Comparison of ENCODE assay signal across 1 cellular context in genomic region chr7:158649279-158649678, GRCh38.
A peak's percentile ranks its signal among the peaks of the same experiment; 100 is the strongest.
TF ChIP-seq lines count a peak whose summit lies in the region.

No MANE protein-coding gene starts in this region.

TF ChIP-seq in SK-N-SH, 30 proteins besides CTCF, POLR2A, EP300 and RAD21 (continued from another document):
- TF ChIP-seq, protein P1, sequence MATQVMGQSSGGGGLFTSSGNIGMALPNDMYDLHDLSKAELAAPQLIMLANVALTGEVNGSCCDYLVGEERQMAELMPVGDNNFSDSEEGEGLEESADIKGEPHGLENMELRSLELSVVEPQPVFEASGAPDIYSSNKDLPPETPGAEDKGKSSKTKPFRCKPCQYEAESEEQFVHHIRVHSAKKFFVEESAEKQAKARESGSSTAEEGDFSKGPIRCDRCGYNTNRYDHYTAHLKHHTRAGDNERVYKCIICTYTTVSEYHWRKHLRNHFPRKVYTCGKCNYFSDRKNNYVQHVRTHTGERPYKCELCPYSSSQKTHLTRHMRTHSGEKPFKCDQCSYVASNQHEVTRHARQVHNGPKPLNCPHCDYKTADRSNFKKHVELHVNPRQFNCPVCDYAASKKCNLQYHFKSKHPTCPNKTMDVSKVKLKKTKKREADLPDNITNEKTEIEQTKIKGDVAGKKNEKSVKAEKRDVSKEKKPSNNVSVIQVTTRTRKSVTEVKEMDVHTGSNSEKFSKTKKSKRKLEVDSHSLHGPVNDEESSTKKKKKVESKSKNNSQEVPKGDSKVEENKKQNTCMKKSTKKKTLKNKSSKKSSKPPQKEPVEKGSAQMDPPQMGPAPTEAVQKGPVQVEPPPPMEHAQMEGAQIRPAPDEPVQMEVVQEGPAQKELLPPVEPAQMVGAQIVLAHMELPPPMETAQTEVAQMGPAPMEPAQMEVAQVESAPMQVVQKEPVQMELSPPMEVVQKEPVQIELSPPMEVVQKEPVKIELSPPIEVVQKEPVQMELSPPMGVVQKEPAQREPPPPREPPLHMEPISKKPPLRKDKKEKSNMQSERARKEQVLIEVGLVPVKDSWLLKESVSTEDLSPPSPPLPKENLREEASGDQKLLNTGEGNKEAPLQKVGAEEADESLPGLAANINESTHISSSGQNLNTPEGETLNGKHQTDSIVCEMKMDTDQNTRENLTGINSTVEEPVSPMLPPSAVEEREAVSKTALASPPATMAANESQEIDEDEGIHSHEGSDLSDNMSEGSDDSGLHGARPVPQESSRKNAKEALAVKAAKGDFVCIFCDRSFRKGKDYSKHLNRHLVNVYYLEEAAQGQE (IDR thresholded peaks at IDR 0.05; ENCODE audit: low read depth, low read length) = no peak
- TF ChIP-seq ELF1 (IDR thresholded peaks at IDR 0.05) (no peak), CHD2 (IDR thresholded peaks at IDR 0.05; ENCODE audit: low read length, partially characterized antibody) (peak; percentile 58), JUND (IDR thresholded peaks at IDR 0.05) (peak; percentile 97), TCF12 (IDR thresholded peaks at IDR 0.05) (peak; percentile 100), SMC3 (IDR thresholded peaks at IDR 0.05; ENCODE audit: low read depth, low read length) (no peak), MXI1 (IDR thresholded peaks at IDR 0.05; ENCODE audit: low read depth, low read length) (no peak), MEF2A (IDR thresholded peaks at IDR 0.05; ENCODE audit: borderline replicate concordance, low read depth) (peak; percentile 78)
TF ChIP-seq in SK-N-SH: peak in this region for 15.
